Comparison of ENCODE assay signal across 3 cellular contexts in genomic region chr6:39211183-39211582, GRCh38.
TF ChIP-seq lines count a peak whose summit lies in the region.

No MANE protein-coding gene starts in this region.

TF ChIP-seq in liver, 16 proteins besides CTCF, POLR2A, EP300 and RAD21:
- TF ChIP-seq REST (IDR thresholded peaks at IDR 0.05) (peak; percentile 32), JUND (IDR thresholded peaks at IDR 0.05) (peak in 1 of 2 donors; percentile 38), GABPA (IDR thresholded peaks at IDR 0.05 in 1 of 2, conservative IDR thresholded peaks at IDR 0.05 in 1 of 2) (no peak), SP1 (IDR thresholded peaks at IDR 0.05) (peak; percentile 43), TAF1 (conservative IDR thresholded peaks at IDR 0.05) (no peak), YY1 (IDR thresholded peaks at IDR 0.05) (peak; percentile 49), ZBTB33 (IDR thresholded peaks at IDR 0.05) (peak; percentile 21), HNF4A (conservative IDR thresholded peaks at IDR 0.05) (peak; percentile 68 to 78), MAX (IDR thresholded peaks at IDR 0.05) (peak; percentile 97), EGR1 (IDR thresholded peaks at IDR 0.05; ENCODE audit: low read depth in 2 of 2) (no peak), HNF4G (IDR thresholded peaks at IDR 0.05) (no peak), FOXA1 (IDR thresholded peaks at IDR 0.05) (no peak), FOXA2 (IDR thresholded peaks at IDR 0.05) (no peak), RXRA (IDR thresholded peaks at IDR 0.05) (peak; percentile 59 to 81), ATF3 (IDR thresholded peaks at IDR 0.05) (no peak), NR2F2 (IDR thresholded peaks at IDR 0.05) (no peak)
TF ChIP-seq in liver: peak in this region for 8.

TF ChIP-seq in HepG2, 621 proteins besides CTCF, POLR2A, EP300 and RAD21:
- TF ChIP-seq ZNF761 (CRISPR knock-in tag; conservative IDR thresholded peaks at IDR 0.05), result no peak
- TF ChIP-seq U2AF1 (optimal IDR thresholded peaks at IDR 0.05; ENCODE audit: low read depth, low read length), result no peak
- TF ChIP-seq ZNF644 (CRISPR knock-in tag; IDR thresholded peaks at IDR 0.05; ENCODE audit: low read depth), result no peak
- no peak for TF ChIP-seq HOXA9 (CRISPR knock-in tag; IDR thresholded peaks at IDR 0.05; ENCODE audit: borderline replicate concordance)
- no peak for TF ChIP-seq ZNF274 (CRISPR knock-in tag; IDR thresholded peaks at IDR 0.05)
- no peak for TF ChIP-seq ZFP36L1 (CRISPR knock-in tag; IDR thresholded peaks at IDR 0.05)
- TF ChIP-seq PRMT3 (CRISPR knock-in tag; IDR thresholded peaks at IDR 0.05; ENCODE audit: borderline replicate concordance, low read depth), result no peak
- TF ChIP-seq CBX5 (CRISPR knock-in tag; IDR thresholded peaks at IDR 0.05; ENCODE audit: borderline replicate concordance), result no peak
- TF ChIP-seq ZNF253 (CRISPR knock-in tag; IDR thresholded peaks at IDR 0.05; ENCODE audit: borderline replicate concordance), result no peak

TF ChIP-seq in H1, 55 proteins besides CTCF, POLR2A, EP300 and RAD21:
- TF ChIP-seq KDM1A (IDR thresholded peaks at IDR 0.05; ENCODE audit: borderline replicate concordance, low read length) (no peak), HDAC2 (IDR thresholded peaks at IDR 0.05; ENCODE audit: borderline replicate concordance in 1 of 2, low read depth in 2 of 2, low read length in 2 of 2) (no peak), NRF1 (IDR thresholded peaks at IDR 0.05; ENCODE audit: low read depth, low read length) (no peak), KDM5A (IDR thresholded peaks at IDR 0.05; ENCODE audit: low read length) (no peak), TAF1 (IDR thresholded peaks at IDR 0.05; ENCODE audit: low read depth, low read length) (no peak), HDAC6 (IDR thresholded peaks at IDR 0.05; ENCODE audit: low read depth, low read length) (no peak), SP2 (IDR thresholded peaks at IDR 0.05; ENCODE audit: low read length) (no peak), SAP30 (IDR thresholded peaks at IDR 0.05; ENCODE audit: insufficient read depth, insufficient replicate concordance, low read length) (no peak), FOSL1 (IDR thresholded peaks at IDR 0.05; ENCODE audit: insufficient read depth, low read depth, low read length) (no peak), NANOG (IDR thresholded peaks at IDR 0.05; ENCODE audit: insufficient read depth, low read depth, low read length, poor library complexity, severe bottlenecking) (no peak), ATF2 (IDR thresholded peaks at IDR 0.05; ENCODE audit: low read length) (no peak), BRCA1 (IDR thresholded peaks at IDR 0.05; ENCODE audit: low read depth, low read length) (no peak), BCL11A (IDR thresholded peaks at IDR 0.05; ENCODE audit: low read depth in 2 of 2, low read length in 2 of 2) (no peak), TAF7 (optimal IDR thresholded peaks at IDR 0.05; ENCODE audit: borderline replicate concordance, low read depth, low read length) (no peak), RBBP5 (IDR thresholded peaks at IDR 0.05; ENCODE audit: borderline replicate concordance, low read depth, low read length) (no peak)
